ENCODE assay signal across 18 cellular contexts in genomic region chr4:4887426-4887825, GRCh38. TPM values are rescaled to one million over a fixed set of nuclear protein-coding genes. Genes with fewer than 3 reads are reported as not detected.
DNase-seq lines count a peak whose midpoint lies in the region; ATAC-seq and TF ChIP-seq lines count a peak whose summit lies in the region.
"Had no signal": no experiment of that assay in that cellular context is flagged by ENCODE, and none has a peak within 500 bp of the region (broad histone marks: within the 10 kb centered on the region; RNA-seq: fewer than 3 reads in every experiment).

No MANE protein-coding gene starts in this region.

- no peak overlapping the region for H3K4me2 ChIP-seq in H9 (ENCODE audit: insufficient read depth, insufficient read length, low read length)
- H3K4me2 ChIP-seq: BLaER1 had no signal

- H3K27ac Mint-ChIP-seq in H9: no peak overlapping the region
- H3K27ac Mint-ChIP-seq in type B pancreatic cell: no peak overlapping the region
- H3K27ac Mint-ChIP-seq: CD4-positive, alpha-beta memory T cell; CD4-positive, CD25-positive, alpha-beta regulatory T cell; CD8-positive, alpha-beta memory T cell had no signal

- no peaks in the 10 kb centered on the region for H3K79me1 ChIP-seq in H9 (ENCODE audit: insufficient read depth, low read depth, low read length, poor library complexity, severe bottlenecking)

- H3K4me3 ChIP-seq in coronary artery: no peak overlapping the region
- H3K4me3 ChIP-seq in aorta (ENCODE audit: low read length in 2 of 2): no peak overlapping the region
- H3K4me3 ChIP-seq: BLaER1 had no signal

- no peak overlapping the region for H3T11ph ChIP-seq in H9 (ENCODE audit: low read length)

- H3K4me3 Mint-ChIP-seq in H9 (no peak overlapping the region), type B pancreatic cell (no peak overlapping the region)
- H3K4me3 Mint-ChIP-seq: CD14-positive monocyte; CD4-positive, alpha-beta memory T cell; CD4-positive, CD25-positive, alpha-beta regulatory T cell; CD8-positive, alpha-beta memory T cell had no signal

- H3K27ac ChIP-seq in H9 (ENCODE audit: insufficient read length, low read depth, low read length) (no peak overlapping the region), coronary artery (no peak overlapping the region), aorta (ENCODE audit: low read depth in 1 of 2, low read length in 2 of 2) (no peak overlapping the region)
- H3K27ac ChIP-seq: BLaER1 had no signal

- no peak overlapping the region for H2BK20ac ChIP-seq in H9 (ENCODE audit: low read depth, low read length, poor library complexity, severe bottlenecking)

- no peak overlapping the region for H3K4ac ChIP-seq in H9 (ENCODE audit: low read depth, low read length)

- H3K4me1 Mint-ChIP-seq in H9 (no peaks in the 10 kb centered on the region), type B pancreatic cell (ENCODE audit: unreplicated experiment) (no peaks in the 10 kb centered on the region)
- H3K4me1 Mint-ChIP-seq: CD14-positive monocyte; CD4-positive, CD25-positive, alpha-beta regulatory T cell; CD8-positive, alpha-beta memory T cell had no signal

- H2AFZ ChIP-seq in H9 (ENCODE audit: low read length): no peak overlapping the region

- H4K5ac ChIP-seq in H9 (ENCODE audit: insufficient read length, low read depth, low read length): no peak overlapping the region

- no peak for TF ChIP-seq CTCF in H9 (conservative IDR thresholded peaks at IDR 0.05)
- no peak for TF ChIP-seq CTCF in coronary artery (IDR thresholded peaks at IDR 0.05)
- TF ChIP-seq CTCF in type B pancreatic cell (conservative IDR thresholded peaks at IDR 0.05): no peak

- H3K23me2 ChIP-seq in H9 (ENCODE audit: insufficient read length, low read depth, low read length, poor library complexity, severe bottlenecking): no peaks in the 10 kb centered on the region

- H3K9me3 Mint-ChIP-seq in H9: no peaks in the 10 kb centered on the region
- H3K9me3 Mint-ChIP-seq in type B pancreatic cell: no peaks in the 10 kb centered on the region
- H3K9me3 Mint-ChIP-seq: CD14-positive monocyte; CD4-positive, CD25-positive, alpha-beta regulatory T cell; CD8-positive, alpha-beta memory T cell had no signal

- H3K9ac ChIP-seq in H9 (ENCODE audit: extremely low read depth, insufficient read length, low read length): no peak overlapping the region
- H3K9ac ChIP-seq: BLaER1 had no signal

- H3K27me3 ChIP-seq in H9 (ENCODE audit: insufficient read depth, low read length) (no peaks in the 10 kb centered on the region), aorta (ENCODE audit: control insufficient read depth in 1 of 2, insufficient read depth in 2 of 2, low read length in 1 of 2) (no peaks in the 10 kb centered on the region)
- H3K27me3 ChIP-seq: BLaER1 had no signal

- H3K18ac ChIP-seq in H9 (ENCODE audit: insufficient read length, low read depth, low read length): no peak overlapping the region

- no peak overlapping the region for H4K91ac ChIP-seq in H9 (ENCODE audit: insufficient read length, low read depth, low read length)

- H3K27me3 Mint-ChIP-seq in H9 (ENCODE audit: low read depth) (peaks cover 91% of the 10 kb centered on the region), type B pancreatic cell (peaks cover 43% of the 10 kb centered on the region)

- no peaks in the 10 kb centered on the region for H3K9me3 ChIP-seq in H9 (ENCODE audit: control insufficient read depth, low read depth, low read length)
- H3K9me3 ChIP-seq in aorta (ENCODE audit: control insufficient read depth, low read length): no peaks in the 10 kb centered on the region
- H3K9me3 ChIP-seq: BE2C, BLaER1 had no signal

- H3K79me2 ChIP-seq in H9 (ENCODE audit: insufficient read depth, low read length): no peaks in the 10 kb centered on the region

- no peak overlapping the region for H2BK15ac ChIP-seq in H9 (ENCODE audit: low read depth, low read length)

- H4K8ac ChIP-seq in H9 (replicated peaks; ENCODE audit: insufficient read length, low read depth, low read length): no peak overlapping the region

- no peak for ATAC-seq in aorta (ENCODE audit: low FRiP score)
- ATAC-seq in HG03135 (IDR thresholded peaks at IDR 0.05; ENCODE audit: unreplicated experiment): no peak

- no peak overlapping the region for H2BK120ac ChIP-seq in H9 (ENCODE audit: low read depth, low read length, poor library complexity, severe bottlenecking)

- no peaks in the 10 kb centered on the region for H3K4me1 ChIP-seq in H9 (ENCODE audit: insufficient read depth, low read length)
- peaks cover 0 to 2% of the 10 kb centered on the region in 2 donors for H3K4me1 ChIP-seq in aorta (ENCODE audit: control insufficient read depth in 1 of 2, insufficient read depth in 2 of 2, low read length in 2 of 2)
- H3K4me1 ChIP-seq: BE2C, BLaER1 had no signal

- H3K36me3 Mint-ChIP-seq in H9 (ENCODE audit: insufficient read depth in 1 of 3, low read depth in 3 of 3) (no peaks in the 10 kb centered on the region), type B pancreatic cell (no peaks in the 10 kb centered on the region)
- H3K36me3 Mint-ChIP-seq: CD14-positive monocyte; CD4-positive, alpha-beta memory T cell; CD4-positive, CD25-positive, alpha-beta regulatory T cell; CD8-positive, alpha-beta memory T cell had no signal

- no peak overlapping the region for H2BK5ac ChIP-seq in H9 (ENCODE audit: insufficient read length, low read length)

- intact Hi-C loops in aorta (cut with DNase I): loop anchor here in 1 of 2 donors (10.0 kb wide), 1 partner anchor 213 kb away; no protein-coding TSS in a partner anchor

- no CpG with 5 or more reads among the region's 5 CpGs for WGBS in H9 (ENCODE audit: extremely low coverage, insufficient read length, low lambda C conversion rate)
- 94 to 95% methylated on average over 5 of the region's 5 CpGs for WGBS in aorta, 2 donors

- H2AK5ac ChIP-seq in H9 (ENCODE audit: insufficient read length, low read length): no peak overlapping the region

- H2BK12ac ChIP-seq in H9 (ENCODE audit: insufficient read length, low read depth, low read length): no peak overlapping the region

- H3K14ac ChIP-seq in H9 (ENCODE audit: insufficient read depth, low read length): no peak overlapping the region

- no peak overlapping the region for H3K56ac ChIP-seq in H9 (ENCODE audit: insufficient read length, low read depth, low read length)

- no peak overlapping the region for H3K23ac ChIP-seq in H9 (ENCODE audit: insufficient read length, low read depth, low read length)

- no peaks in the 10 kb centered on the region for H4K20me1 ChIP-seq in H9 (ENCODE audit: control insufficient read depth, insufficient read depth, insufficient read length)
- H4K20me1 ChIP-seq: BLaER1 had no signal

- peak; percentile 4 for DNase-seq in H9
- DNase-seq in coronary artery (ENCODE audit: low spot score): peak; percentile 31
- DNase-seq in type B pancreatic cell (ENCODE audit: extremely low spot score, unreplicated experiment): peak; percentile 51
- no peak for DNase-seq in NCI-H2196 (lab: John Stamatoyannopoulos, UW; ENCODE audit: unreplicated experiment)
- DNase-seq in aorta: no peak
- DNase-seq: 8988T; ACHN; BE2C; C1 segment of cervical spinal cord; CD4-positive, alpha-beta memory T cell; CD4-positive, CD25-positive, alpha-beta regulatory T cell; CD8-positive, alpha-beta memory T cell; COR-L47; DMS79 treated with DMSO at 0.1 percent for 48 hours; GF-D8 had no signal

- no peaks in the 10 kb centered on the region for H3K36me3 ChIP-seq in aorta (ENCODE audit: control insufficient read depth in 1 of 2, insufficient read depth in 2 of 2, low read length in 1 of 2)
- H3K36me3 ChIP-seq: BE2C, BLaER1 had no signal

RNA-seq across cellular contexts. Expression of gene MSX1, which starts 28.0 kb away (rescaled TPM):
- total RNA-seq in H9 (2021): not detected in 2 replicates
- 7.4 and 67.3 TPM in 2 replicates for total RNA-seq in type B pancreatic cell (ENCODE audit: low replicate concordance)
- 10 to 100 TPM in 1 of 2 donors, 1 to 10 TPM in 1; 4.5 to 14.5 TPM for total RNA-seq in aorta
- 1 to 10 TPM; 3.8 to 4.8 TPM for polyA plus RNA-seq in aorta
- total RNA-seq: CD4-positive, alpha-beta memory T cell had no signal
- polyA plus RNA-seq: CD14-positive monocyte; CD4-positive, alpha-beta memory T cell; CD8-positive, alpha-beta memory T cell had no signal

Comparison
In these comparisons a context has a peak if more than half of its experiments do, and no peak if none do; other contexts are left out.
1. DNase-seq: peak in H9 (single experiment), coronary artery (single experiment) and type B pancreatic cell (single experiment); none in NCI-H2196 (single experiment) and aorta (0 of 2).